ENCODE assay signal across 1 cellular context in genomic region chr18:48874233-48874632, GRCh38.
TF ChIP-seq lines count a peak whose summit lies in the region.

No MANE protein-coding gene starts in this region.

TF ChIP-seq in H1, 55 proteins besides CTCF, POLR2A, EP300 and RAD21 (continued from another document):
- no peak for TF ChIP-seq ATF2 (IDR thresholded peaks at IDR 0.05; ENCODE audit: low read length)
- no peak for TF ChIP-seq BRCA1 (IDR thresholded peaks at IDR 0.05; ENCODE audit: low read depth, low read length)
- TF ChIP-seq KDM1A (IDR thresholded peaks at IDR 0.05; ENCODE audit: borderline replicate concordance, low read length), result no peak
- no peak for TF ChIP-seq MAFK (IDR thresholded peaks at IDR 0.05; ENCODE audit: low read depth, low read length)
- TF ChIP-seq SAP30 (IDR thresholded peaks at IDR 0.05; ENCODE audit: insufficient read depth, insufficient replicate concordance, low read length), result no peak
- no peak for TF ChIP-seq SP1 (IDR thresholded peaks at IDR 0.05; ENCODE audit: low read depth, low read length)
- no peak for TF ChIP-seq KDM5A (IDR thresholded peaks at IDR 0.05; ENCODE audit: low read length)
